In the genomic region with DNA sequence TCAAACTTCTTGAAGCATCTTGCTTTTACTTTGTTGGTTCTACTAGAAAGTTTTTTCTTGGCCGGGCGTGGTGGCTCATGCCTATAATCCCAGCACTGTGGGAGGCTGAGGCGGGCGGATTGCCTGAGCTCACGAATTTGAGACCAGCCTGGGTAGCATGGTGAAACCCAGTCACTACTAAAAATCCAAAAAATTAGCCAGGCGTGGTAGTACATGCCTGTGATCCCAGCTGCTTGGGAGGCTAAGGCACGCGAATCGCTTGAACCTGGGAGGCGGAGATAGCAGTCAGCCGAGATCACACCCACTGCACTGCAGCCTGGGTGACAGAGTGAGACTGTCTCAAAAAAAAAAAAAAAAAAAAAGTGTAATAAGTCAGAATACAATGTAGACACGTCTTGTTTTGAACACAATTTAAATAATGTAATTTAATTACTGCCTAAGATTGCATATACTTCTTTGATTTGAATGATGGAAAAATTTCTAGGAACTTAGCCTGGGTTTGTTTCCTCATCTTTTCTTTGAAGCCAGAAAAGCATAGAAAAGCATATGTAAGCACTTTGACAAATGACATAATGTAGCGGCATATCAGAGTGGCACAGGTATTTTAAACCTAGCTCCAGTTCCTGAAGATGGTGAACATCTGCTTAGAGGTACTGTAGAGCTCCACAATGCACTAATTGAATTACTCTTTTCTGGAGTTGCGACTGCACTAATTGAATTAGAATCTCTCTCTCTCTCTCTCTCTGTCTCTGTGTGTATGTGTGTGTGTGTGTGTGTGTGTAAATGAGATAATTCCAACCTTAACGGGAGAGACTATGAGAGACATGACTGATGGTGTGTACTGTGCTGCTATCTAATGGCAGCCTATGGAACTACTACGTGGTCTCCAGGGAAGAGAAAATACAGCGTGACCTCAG, we compare ENCODE assay signal across 8 cellular contexts.
DNase-seq lines count a peak whose midpoint lies in the region; ATAC-seq and TF ChIP-seq lines count a peak whose summit lies in the region.

No MANE protein-coding gene starts in this region.

- no peaks in the 10 kb centered on the region for H3K27me3 ChIP-seq in esophagus muscularis mucosa

- peak; percentile 69 for TF ChIP-seq CTCF in AG10803 (conservative IDR thresholded peaks at IDR 0.05; ENCODE audit: low read length)
- TF ChIP-seq CTCF in GM12872 (IDR thresholded peaks at IDR 0.05; ENCODE audit: insufficient read depth, low read depth, low read length): peak; percentile 76
- peak; percentile 45 to 56 (median 55) for TF ChIP-seq CTCF in esophagus muscularis mucosa (IDR thresholded peaks at IDR 0.05)

- H3K4me3 ChIP-seq in AG10803 (ENCODE audit: low read length) (no peak overlapping the region), esophagus muscularis mucosa (no peak overlapping the region)

- intact Hi-C loops in esophagus muscularis mucosa (cut with DNase I): loop anchor here (2.0 kb wide), 1 partner anchor 169 kb away; no protein-coding TSS in a partner anchor

- H3K36me3 ChIP-seq in esophagus muscularis mucosa: no peaks in the 10 kb centered on the region

- no peaks in the 10 kb centered on the region for H3K9me3 ChIP-seq in esophagus muscularis mucosa

- peak; percentile 71 for DNase-seq in AG10803 (ENCODE audit: low read depth)
- peak; percentile 52 for DNase-seq in NCI-H1105 (lab: John Stamatoyannopoulos, UW)
- DNase-seq in SW480 (ENCODE audit: low spot score): peak; percentile 82
- no peak for DNase-seq in esophagus muscularis mucosa (ENCODE audit: extremely low spot score)
- DNase-seq in mucosa of gallbladder (ENCODE audit: low spot score): peak; percentile 26

- peaks cover 0 to 14% (median 6%) of the 10 kb centered on the region in 4 donors for H3K4me1 ChIP-seq in esophagus muscularis mucosa

- no peak for TF ChIP-seq POLR2A in esophagus muscularis mucosa (IDR thresholded peaks at IDR 0.05; ENCODE audit: low read depth)

- TF ChIP-seq EP300 in esophagus muscularis mucosa (IDR thresholded peaks at IDR 0.05): no peak

- no peak for ATAC-seq in GM21390 (IDR thresholded peaks at IDR 0.05; ENCODE audit: unreplicated experiment)
- ATAC-seq in HG02938 (IDR thresholded peaks at IDR 0.05; ENCODE audit: unreplicated experiment): no peak

- WGBS in esophagus muscularis mucosa: 72% methylated on average over 17 of the region's 17 CpGs

- no peak overlapping the region for H3K27ac ChIP-seq in esophagus muscularis mucosa (replicated peaks in 1 of 4)
